Comparison of ENCODE assay signal across 19 cellular contexts in genomic region chr4:55068522-55068921, GRCh38. TPM values are rescaled to one million over a fixed set of nuclear protein-coding genes. Genes with fewer than 3 reads are reported as not detected.
"Had no signal": no experiment of that assay in that cellular context is flagged by ENCODE, and none has a peak within 500 bp of the region (broad histone marks: within the 10 kb centered on the region; RNA-seq: fewer than 3 reads in every experiment).

No MANE protein-coding gene starts in this region.

- H3K36me3 Mint-ChIP-seq: activated naive CD4-positive, alpha-beta T cell treated with anti-CD3 and anti-CD28 coated beads, Interleukin-2, amount 10 ng/mL, durations not matched to agents 7 days and 5 days; naive B cell; neural progenitor cell; type B pancreatic cell had no signal

- H3K9ac ChIP-seq: neural progenitor cell had no signal

- H3K27ac Mint-ChIP-seq: activated CD4-positive, alpha-beta memory T cell treated with anti-CD3 and anti-CD28 coated beads, Interleukin-2, amount 10 ng/mL, durations not matched to agents 7 days and 5 days; activated naive CD4-positive, alpha-beta T cell treated with anti-CD3 and anti-CD28 coated beads, Interleukin-2, amount 10 ng/mL, durations not matched to agents 7 days and 5 days; activated T-cell treated with anti-CD3 and anti-CD28 coated beads, Interleukin-2, amount 50 U/mL, for 24 hours; naive B cell; neural progenitor cell; type B pancreatic cell had no signal

- H3K36me3 ChIP-seq: colonic mucosa, esophagus squamous epithelium, neural progenitor cell, ovary had no signal

- DNase-seq: activated CD4-positive, alpha-beta memory T cell treated with anti-CD3 and anti-CD28 coated beads, Interleukin-2, amount 10 ng/mL, durations not matched to agents 7 days and 5 days; activated CD4-positive, alpha-beta T cell treated with anti-CD3 and anti-CD28 coated beads for 4 hours; activated naive CD4-positive, alpha-beta T cell treated with anti-CD3 and anti-CD28 coated beads, Interleukin-2, amount 10 ng/mL, durations not matched to agents 7 days and 5 days; activated T-cell treated with anti-CD3 and anti-CD28 coated beads, Interleukin-2, amount 50 U/mL, for 24 hours; caudate nucleus; colonic mucosa; esophagus squamous epithelium; glutamatergic neuron; kidney glomerular epithelial cell; naive B cell; ovary; stimulated activated CD4-positive, alpha-beta T cell treated with anti-CD3 and anti-CD28 coated beads, Interleukin-4, amount 100 ng/mL, for 4 hours; stimulated activated CD8-positive, alpha-beta memory T cell treated with anti-CD3 and anti-CD28 coated beads, Interleukin-4, amount 100 ng/mL, for 48 hours; stimulated activated naive CD4-positive, alpha-beta T cell treated with Interleukin-2 at 50 U/mL for 16 hours had no signal

- H3K9me3 ChIP-seq: colonic mucosa, esophagus squamous epithelium, ovary had no signal

- H3K4me2 ChIP-seq: neural progenitor cell had no signal

- H3K4me3 ChIP-seq: colonic mucosa, esophagus squamous epithelium, neural progenitor cell, ovary had no signal

- H3K4me3 Mint-ChIP-seq: activated CD4-positive, alpha-beta memory T cell treated with anti-CD3 and anti-CD28 coated beads, Interleukin-2, amount 10 ng/mL, durations not matched to agents 7 days and 5 days; activated naive CD4-positive, alpha-beta T cell treated with anti-CD3 and anti-CD28 coated beads, Interleukin-2, amount 10 ng/mL, durations not matched to agents 7 days and 5 days; activated T-cell treated with anti-CD3 and anti-CD28 coated beads, Interleukin-2, amount 50 U/mL, for 24 hours; naive B cell; neural progenitor cell; type B pancreatic cell had no signal

- H3K27me3 Mint-ChIP-seq: activated CD4-positive, alpha-beta memory T cell treated with anti-CD3 and anti-CD28 coated beads, Interleukin-2, amount 10 ng/mL, durations not matched to agents 7 days and 5 days; activated naive CD4-positive, alpha-beta T cell treated with anti-CD3 and anti-CD28 coated beads, Interleukin-2, amount 10 ng/mL, durations not matched to agents 7 days and 5 days had no signal

- H3K4me1 Mint-ChIP-seq: activated CD4-positive, alpha-beta memory T cell treated with anti-CD3 and anti-CD28 coated beads, Interleukin-2, amount 10 ng/mL, durations not matched to agents 7 days and 5 days; activated naive CD4-positive, alpha-beta T cell treated with anti-CD3 and anti-CD28 coated beads, Interleukin-2, amount 10 ng/mL, durations not matched to agents 7 days and 5 days; naive B cell; neural progenitor cell had no signal

- H3K27ac ChIP-seq: colonic mucosa, neural progenitor cell, ovary, VCaP had no signal

- H3K9me3 Mint-ChIP-seq: activated CD4-positive, alpha-beta memory T cell treated with anti-CD3 and anti-CD28 coated beads, Interleukin-2, amount 10 ng/mL, durations not matched to agents 7 days and 5 days; activated naive CD4-positive, alpha-beta T cell treated with anti-CD3 and anti-CD28 coated beads, Interleukin-2, amount 10 ng/mL, durations not matched to agents 7 days and 5 days; activated T-cell treated with anti-CD3 and anti-CD28 coated beads, Interleukin-2, amount 50 U/mL, for 24 hours; neural progenitor cell; type B pancreatic cell had no signal

- H3K4me1 ChIP-seq: colonic mucosa, esophagus squamous epithelium, neural progenitor cell had no signal

- H3K27me3 ChIP-seq: colonic mucosa, esophagus squamous epithelium, ovary had no signal

- H2AFZ ChIP-seq: neural progenitor cell had no signal

RNA-seq across cellular contexts. Expression of gene KDR, which starts 56.9 kb away (rescaled TPM):
- total RNA-seq: activated CD4-positive, alpha-beta memory T cell treated with anti-CD3 and anti-CD28 coated beads, Interleukin-2, amount 10 ng/mL, durations not matched to agents 7 days and 5 days; mononuclear cell; T-helper 1 cell treated with Interleukin-12 subunit alpha and Interleukin-12 subunit beta and Interleukin-4 antibody, amounts not matched to agents 30 ng/mL and 1 ng/mL, for 36 hours had no signal
